ENCODE assay signal across 1 cellular context in the genomic region with DNA sequence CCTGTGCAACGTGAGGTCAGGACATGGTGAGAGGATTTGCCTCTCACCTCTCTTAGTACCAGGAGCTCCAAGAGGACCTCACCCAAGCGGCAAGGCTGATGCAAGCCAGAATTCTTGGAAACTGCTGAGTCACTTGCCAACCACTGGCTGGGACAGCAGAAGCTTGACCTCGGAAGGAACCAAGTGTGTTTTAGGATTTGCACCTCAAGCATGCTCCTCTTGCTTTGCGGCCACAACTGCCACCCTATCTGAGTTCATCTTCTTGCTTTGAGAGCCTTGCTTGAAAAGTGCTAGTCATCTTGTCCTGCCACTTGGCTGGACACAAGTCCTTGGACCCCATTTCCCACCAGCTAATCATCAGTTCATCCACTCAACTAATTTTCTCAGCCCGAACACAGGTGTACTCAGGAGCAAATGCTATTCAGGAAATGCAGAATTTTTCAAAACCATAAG.
TF ChIP-seq lines count a peak whose summit lies in the region.

No MANE protein-coding gene starts in this region.

TF ChIP-seq in K562, 482 proteins besides CTCF, POLR2A, EP300 and RAD21 (continued from another document and continues in another):
- TF ChIP-seq, protein P1, sequence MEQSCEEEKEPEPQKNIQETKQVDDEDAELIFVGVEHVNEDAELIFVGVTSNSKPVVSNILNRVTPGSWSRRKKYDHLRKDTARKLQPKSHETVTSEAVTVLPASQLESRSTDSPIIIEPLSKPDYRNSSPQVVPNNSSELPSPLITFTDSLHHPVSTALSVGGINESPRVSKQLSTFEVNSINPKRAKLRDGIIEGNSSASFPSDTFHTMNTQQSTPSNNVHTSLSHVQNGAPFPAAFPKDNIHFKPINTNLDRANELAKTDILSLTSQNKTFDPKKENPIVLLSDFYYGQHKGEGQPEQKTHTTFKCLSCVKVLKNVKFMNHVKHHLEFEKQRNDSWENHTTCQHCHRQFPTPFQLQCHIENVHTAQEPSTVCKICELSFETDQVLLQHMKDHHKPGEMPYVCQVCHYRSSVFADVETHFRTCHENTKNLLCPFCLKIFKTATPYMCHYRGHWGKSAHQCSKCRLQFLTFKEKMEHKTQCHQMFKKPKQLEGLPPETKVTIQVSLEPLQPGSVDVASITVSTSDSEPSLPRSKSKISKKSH (CRISPR knock-in tag; IDR thresholded peaks at IDR 0.05), result no peak
- no peak for TF ChIP-seq ZFP36 (IDR thresholded peaks at IDR 0.05; ENCODE audit: low read depth, low read length, partially characterized antibody)
- peak; percentile 87 for TF ChIP-seq NBN (IDR thresholded peaks at IDR 0.05; ENCODE audit: low read depth)
- no peak for TF ChIP-seq ZNF699 (CRISPR knock-in tag; IDR thresholded peaks at IDR 0.05; ENCODE audit: insufficient replicate concordance)
- no peak for TF ChIP-seq SETDB1 (IDR thresholded peaks at IDR 0.05; ENCODE audit: low read length)
- TF ChIP-seq, protein P2, sequence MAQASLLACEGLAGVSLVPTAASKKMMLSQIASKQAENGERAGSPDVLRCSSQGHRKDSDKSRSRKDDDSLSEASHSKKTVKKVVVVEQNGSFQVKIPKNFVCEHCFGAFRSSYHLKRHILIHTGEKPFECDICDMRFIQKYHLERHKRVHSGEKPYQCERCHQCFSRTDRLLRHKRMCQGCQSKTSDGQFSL (CRISPR knock-in tag; IDR thresholded peaks at IDR 0.05), result no peak
- TF ChIP-seq, protein P2 (tag; IDR thresholded peaks at IDR 0.05), result no peak
- TF ChIP-seq ZNF561 (CRISPR knock-in tag; conservative IDR thresholded peaks at IDR 0.05), result no peak
- TF ChIP-seq ZNF124 (CRISPR knock-in tag; IDR thresholded peaks at IDR 0.05), result no peak
- TF ChIP-seq, protein P3, sequence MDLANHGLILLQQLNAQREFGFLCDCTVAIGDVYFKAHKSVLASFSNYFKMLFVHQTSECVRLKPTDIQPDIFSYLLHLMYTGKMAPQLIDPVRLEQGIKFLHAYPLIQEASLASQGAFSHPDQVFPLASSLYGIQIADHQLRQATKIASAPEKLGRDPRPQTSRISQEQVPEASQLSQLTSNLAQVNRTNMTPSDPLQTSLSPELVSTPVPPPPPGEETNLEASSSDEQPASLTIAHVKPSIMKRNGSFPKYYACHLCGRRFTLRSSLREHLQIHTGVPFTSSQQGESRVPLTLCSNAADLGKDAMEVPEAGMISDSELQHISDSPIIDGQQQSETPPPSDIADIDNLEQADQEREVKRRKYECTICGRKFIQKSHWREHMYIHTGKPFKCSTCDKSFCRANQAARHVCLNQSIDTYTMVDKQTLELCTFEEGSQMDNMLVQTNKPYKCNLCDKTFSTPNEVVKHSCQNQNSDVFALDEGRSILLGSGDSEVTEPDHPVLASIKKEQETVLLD (IDR thresholded peaks at IDR 0.05), result no peak; the same call in 1 of the 2 replicates
- no peak for TF ChIP-seq BDP1 (IDR thresholded peaks at IDR 0.05; ENCODE audit: insufficient read depth, insufficient read length)
- peak; percentile 60; the same call in 1 of the 2 replicates for TF ChIP-seq CC2D1A (IDR thresholded peaks at IDR 0.05)
- 0 out of 2 replicates have a peak, but pooled peaks have one; percentile 22 for TF ChIP-seq ZNF766 (CRISPR knock-in tag; conservative IDR thresholded peaks at IDR 0.05)
- peak; percentile 92 for TF ChIP-seq JUND (IDR thresholded peaks at IDR 0.05; ENCODE audit: borderline replicate concordance, low read depth, low read length)
- TF ChIP-seq JUND (tag; IDR thresholded peaks at IDR 0.05; ENCODE audit: borderline replicate concordance, low read depth, low read length), result peak; percentile 91; the same call in 1 of the 3 replicates
- no peak for TF ChIP-seq LCOR (CRISPR knock-in tag; IDR thresholded peaks at IDR 0.05)
- TF ChIP-seq, protein P4, sequence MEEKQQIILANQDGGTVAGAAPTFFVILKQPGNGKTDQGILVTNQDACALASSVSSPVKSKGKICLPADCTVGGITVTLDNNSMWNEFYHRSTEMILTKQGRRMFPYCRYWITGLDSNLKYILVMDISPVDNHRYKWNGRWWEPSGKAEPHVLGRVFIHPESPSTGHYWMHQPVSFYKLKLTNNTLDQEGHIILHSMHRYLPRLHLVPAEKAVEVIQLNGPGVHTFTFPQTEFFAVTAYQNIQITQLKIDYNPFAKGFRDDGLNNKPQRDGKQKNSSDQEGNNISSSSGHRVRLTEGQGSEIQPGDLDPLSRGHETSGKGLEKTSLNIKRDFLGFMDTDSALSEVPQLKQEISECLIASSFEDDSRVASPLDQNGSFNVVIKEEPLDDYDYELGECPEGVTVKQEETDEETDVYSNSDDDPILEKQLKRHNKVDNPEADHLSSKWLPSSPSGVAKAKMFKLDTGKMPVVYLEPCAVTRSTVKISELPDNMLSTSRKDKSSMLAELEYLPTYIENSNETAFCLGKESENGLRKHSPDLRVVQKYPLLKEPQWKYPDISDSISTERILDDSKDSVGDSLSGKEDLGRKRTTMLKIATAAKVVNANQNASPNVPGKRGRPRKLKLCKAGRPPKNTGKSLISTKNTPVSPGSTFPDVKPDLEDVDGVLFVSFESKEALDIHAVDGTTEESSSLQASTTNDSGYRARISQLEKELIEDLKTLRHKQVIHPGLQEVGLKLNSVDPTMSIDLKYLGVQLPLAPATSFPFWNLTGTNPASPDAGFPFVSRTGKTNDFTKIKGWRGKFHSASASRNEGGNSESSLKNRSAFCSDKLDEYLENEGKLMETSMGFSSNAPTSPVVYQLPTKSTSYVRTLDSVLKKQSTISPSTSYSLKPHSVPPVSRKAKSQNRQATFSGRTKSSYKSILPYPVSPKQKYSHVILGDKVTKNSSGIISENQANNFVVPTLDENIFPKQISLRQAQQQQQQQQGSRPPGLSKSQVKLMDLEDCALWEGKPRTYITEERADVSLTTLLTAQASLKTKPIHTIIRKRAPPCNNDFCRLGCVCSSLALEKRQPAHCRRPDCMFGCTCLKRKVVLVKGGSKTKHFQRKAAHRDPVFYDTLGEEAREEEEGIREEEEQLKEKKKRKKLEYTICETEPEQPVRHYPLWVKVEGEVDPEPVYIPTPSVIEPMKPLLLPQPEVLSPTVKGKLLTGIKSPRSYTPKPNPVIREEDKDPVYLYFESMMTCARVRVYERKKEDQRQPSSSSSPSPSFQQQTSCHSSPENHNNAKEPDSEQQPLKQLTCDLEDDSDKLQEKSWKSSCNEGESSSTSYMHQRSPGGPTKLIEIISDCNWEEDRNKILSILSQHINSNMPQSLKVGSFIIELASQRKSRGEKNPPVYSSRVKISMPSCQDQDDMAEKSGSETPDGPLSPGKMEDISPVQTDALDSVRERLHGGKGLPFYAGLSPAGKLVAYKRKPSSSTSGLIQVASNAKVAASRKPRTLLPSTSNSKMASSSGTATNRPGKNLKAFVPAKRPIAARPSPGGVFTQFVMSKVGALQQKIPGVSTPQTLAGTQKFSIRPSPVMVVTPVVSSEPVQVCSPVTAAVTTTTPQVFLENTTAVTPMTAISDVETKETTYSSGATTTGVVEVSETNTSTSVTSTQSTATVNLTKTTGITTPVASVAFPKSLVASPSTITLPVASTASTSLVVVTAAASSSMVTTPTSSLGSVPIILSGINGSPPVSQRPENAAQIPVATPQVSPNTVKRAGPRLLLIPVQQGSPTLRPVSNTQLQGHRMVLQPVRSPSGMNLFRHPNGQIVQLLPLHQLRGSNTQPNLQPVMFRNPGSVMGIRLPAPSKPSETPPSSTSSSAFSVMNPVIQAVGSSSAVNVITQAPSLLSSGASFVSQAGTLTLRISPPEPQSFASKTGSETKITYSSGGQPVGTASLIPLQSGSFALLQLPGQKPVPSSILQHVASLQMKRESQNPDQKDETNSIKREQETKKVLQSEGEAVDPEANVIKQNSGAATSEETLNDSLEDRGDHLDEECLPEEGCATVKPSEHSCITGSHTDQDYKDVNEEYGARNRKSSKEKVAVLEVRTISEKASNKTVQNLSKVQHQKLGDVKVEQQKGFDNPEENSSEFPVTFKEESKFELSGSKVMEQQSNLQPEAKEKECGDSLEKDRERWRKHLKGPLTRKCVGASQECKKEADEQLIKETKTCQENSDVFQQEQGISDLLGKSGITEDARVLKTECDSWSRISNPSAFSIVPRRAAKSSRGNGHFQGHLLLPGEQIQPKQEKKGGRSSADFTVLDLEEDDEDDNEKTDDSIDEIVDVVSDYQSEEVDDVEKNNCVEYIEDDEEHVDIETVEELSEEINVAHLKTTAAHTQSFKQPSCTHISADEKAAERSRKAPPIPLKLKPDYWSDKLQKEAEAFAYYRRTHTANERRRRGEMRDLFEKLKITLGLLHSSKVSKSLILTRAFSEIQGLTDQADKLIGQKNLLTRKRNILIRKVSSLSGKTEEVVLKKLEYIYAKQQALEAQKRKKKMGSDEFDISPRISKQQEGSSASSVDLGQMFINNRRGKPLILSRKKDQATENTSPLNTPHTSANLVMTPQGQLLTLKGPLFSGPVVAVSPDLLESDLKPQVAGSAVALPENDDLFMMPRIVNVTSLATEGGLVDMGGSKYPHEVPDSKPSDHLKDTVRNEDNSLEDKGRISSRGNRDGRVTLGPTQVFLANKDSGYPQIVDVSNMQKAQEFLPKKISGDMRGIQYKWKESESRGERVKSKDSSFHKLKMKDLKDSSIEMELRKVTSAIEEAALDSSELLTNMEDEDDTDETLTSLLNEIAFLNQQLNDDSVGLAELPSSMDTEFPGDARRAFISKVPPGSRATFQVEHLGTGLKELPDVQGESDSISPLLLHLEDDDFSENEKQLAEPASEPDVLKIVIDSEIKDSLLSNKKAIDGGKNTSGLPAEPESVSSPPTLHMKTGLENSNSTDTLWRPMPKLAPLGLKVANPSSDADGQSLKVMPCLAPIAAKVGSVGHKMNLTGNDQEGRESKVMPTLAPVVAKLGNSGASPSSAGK (IDR thresholded peaks at IDR 0.05), result peak; percentile 86
- TF ChIP-seq, protein P5, sequence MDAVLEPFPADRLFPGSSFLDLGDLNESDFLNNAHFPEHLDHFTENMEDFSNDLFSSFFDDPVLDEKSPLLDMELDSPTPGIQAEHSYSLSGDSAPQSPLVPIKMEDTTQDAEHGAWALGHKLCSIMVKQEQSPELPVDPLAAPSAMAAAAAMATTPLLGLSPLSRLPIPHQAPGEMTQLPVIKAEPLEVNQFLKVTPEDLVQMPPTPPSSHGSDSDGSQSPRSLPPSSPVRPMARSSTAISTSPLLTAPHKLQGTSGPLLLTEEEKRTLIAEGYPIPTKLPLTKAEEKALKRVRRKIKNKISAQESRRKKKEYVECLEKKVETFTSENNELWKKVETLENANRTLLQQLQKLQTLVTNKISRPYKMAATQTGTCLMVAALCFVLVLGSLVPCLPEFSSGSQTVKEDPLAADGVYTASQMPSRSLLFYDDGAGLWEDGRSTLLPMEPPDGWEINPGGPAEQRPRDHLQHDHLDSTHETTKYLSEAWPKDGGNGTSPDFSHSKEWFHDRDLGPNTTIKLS (IDR thresholded peaks at IDR 0.05; ENCODE audit: borderline replicate concordance, low read depth), result no peak
- peak; percentile 86 for TF ChIP-seq FOSL1 (tag; conservative IDR thresholded peaks at IDR 0.05)
- TF ChIP-seq ASH1L (IDR thresholded peaks at IDR 0.05; ENCODE audit: borderline replicate concordance, low read depth, partially characterized antibody), result no peak
- TF ChIP-seq, protein P6, sequence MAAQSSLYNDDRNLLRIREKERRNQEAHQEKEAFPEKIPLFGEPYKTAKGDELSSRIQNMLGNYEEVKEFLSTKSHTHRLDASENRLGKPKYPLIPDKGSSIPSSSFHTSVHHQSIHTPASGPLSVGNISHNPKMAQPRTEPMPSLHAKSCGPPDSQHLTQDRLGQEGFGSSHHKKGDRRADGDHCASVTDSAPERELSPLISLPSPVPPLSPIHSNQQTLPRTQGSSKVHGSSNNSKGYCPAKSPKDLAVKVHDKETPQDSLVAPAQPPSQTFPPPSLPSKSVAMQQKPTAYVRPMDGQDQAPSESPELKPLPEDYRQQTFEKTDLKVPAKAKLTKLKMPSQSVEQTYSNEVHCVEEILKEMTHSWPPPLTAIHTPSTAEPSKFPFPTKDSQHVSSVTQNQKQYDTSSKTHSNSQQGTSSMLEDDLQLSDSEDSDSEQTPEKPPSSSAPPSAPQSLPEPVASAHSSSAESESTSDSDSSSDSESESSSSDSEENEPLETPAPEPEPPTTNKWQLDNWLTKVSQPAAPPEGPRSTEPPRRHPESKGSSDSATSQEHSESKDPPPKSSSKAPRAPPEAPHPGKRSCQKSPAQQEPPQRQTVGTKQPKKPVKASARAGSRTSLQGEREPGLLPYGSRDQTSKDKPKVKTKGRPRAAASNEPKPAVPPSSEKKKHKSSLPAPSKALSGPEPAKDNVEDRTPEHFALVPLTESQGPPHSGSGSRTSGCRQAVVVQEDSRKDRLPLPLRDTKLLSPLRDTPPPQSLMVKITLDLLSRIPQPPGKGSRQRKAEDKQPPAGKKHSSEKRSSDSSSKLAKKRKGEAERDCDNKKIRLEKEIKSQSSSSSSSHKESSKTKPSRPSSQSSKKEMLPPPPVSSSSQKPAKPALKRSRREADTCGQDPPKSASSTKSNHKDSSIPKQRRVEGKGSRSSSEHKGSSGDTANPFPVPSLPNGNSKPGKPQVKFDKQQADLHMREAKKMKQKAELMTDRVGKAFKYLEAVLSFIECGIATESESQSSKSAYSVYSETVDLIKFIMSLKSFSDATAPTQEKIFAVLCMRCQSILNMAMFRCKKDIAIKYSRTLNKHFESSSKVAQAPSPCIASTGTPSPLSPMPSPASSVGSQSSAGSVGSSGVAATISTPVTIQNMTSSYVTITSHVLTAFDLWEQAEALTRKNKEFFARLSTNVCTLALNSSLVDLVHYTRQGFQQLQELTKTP (IDR thresholded peaks at IDR 0.05; ENCODE audit: low read depth in 1 of 2, partially characterized antibody in 2 of 2), result peak; percentile 42 to 83
- TF ChIP-seq MAFF (IDR thresholded peaks at IDR 0.05; ENCODE audit: low read length), result peak; percentile 97
- peak; percentile 89 for TF ChIP-seq DMBX1 (CRISPR knock-in tag; IDR thresholded peaks at IDR 0.05; ENCODE audit: borderline replicate concordance)
- TF ChIP-seq RFX1 (IDR thresholded peaks at IDR 0.05), result no peak
- no peak for TF ChIP-seq FOXM1 (IDR thresholded peaks at IDR 0.05; ENCODE audit: low read depth)
- no peak for TF ChIP-seq FOXM1 (CRISPR knock-in tag; IDR thresholded peaks at IDR 0.05; ENCODE audit: low read depth)
- TF ChIP-seq FOXA1 (IDR thresholded peaks at IDR 0.05; ENCODE audit: borderline replicate concordance), result no peak
- TF ChIP-seq CSDE1 (IDR thresholded peaks at IDR 0.05), result no peak
- no peak for TF ChIP-seq SIN3A (IDR thresholded peaks at IDR 0.05; ENCODE audit: borderline replicate concordance in 2 of 2, control insufficient read depth in 1 of 2, low read depth in 2 of 2, low read length in 2 of 2)
- TF ChIP-seq, protein P7, sequence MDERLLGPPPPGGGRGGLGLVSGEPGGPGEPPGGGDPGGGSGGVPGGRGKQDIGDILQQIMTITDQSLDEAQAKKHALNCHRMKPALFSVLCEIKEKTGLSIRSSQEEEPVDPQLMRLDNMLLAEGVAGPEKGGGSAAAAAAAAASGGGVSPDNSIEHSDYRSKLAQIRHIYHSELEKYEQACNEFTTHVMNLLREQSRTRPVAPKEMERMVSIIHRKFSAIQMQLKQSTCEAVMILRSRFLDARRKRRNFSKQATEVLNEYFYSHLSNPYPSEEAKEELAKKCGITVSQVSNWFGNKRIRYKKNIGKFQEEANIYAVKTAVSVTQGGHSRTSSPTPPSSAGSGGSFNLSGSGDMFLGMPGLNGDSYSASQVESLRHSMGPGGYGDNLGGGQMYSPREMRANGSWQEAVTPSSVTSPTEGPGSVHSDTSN (CRISPR knock-in tag; IDR thresholded peaks at IDR 0.05; ENCODE audit: low read depth), result no peak
- TF ChIP-seq, protein P7 (tag; conservative IDR thresholded peaks at IDR 0.05; ENCODE audit: low read depth), result no peak
